ENCODE assay signal across 14 cellular contexts in the genomic region with DNA sequence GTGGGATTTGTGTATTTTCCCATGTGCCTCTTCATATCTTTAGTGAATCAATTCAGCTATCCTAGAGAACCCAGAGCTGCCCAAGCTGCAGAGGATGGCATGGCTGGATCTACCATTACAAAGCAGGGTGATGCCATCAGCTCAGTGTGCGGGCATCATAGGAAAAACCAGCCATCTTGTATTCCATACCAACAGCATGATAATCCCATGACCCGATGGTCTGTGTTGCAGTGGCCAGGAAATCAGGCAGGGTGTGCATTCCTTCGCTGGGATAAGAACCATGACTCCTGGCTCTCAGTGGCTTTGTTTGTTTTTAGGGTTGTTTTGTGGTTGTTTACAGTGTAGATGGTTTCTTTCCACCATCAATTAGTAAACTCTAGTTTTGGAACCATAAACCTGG. TPM values are rescaled to one million over a fixed set of nuclear protein-coding genes. Genes with fewer than 3 reads are reported as not detected.
DNase-seq lines count a peak whose midpoint lies in the region; ATAC-seq, FAIRE-seq and TF ChIP-seq lines count a peak whose summit lies in the region.
"Had no signal": no experiment of that assay in that cellular context is flagged by ENCODE, and none has a peak within 500 bp of the region (broad histone marks: within the 10 kb centered on the region; RNA-seq: fewer than 3 reads in every experiment).

No MANE protein-coding gene starts in this region.

- H3K79me2 ChIP-seq in K562 (ENCODE audit: control insufficient read depth, insufficient read depth, low read length): no peaks in the 10 kb centered on the region

- no peaks in the 10 kb centered on the region for H3K36me3 ChIP-seq in K562 (ENCODE audit: control insufficient read depth, insufficient read depth, low read length)
- no peaks in the 10 kb centered on the region for H3K36me3 ChIP-seq in mucosa of rectum (ENCODE audit: control insufficient read depth in 2 of 2, insufficient read depth in 2 of 2, low read length in 2 of 2)
- no peaks in the 10 kb centered on the region for H3K36me3 ChIP-seq in transverse colon
- H3K36me3 ChIP-seq: BE2C had no signal

- H3K4me3 Mint-ChIP-seq in endothelial cell (ENCODE audit: unreplicated experiment): no peak overlapping the region
- H3K4me3 Mint-ChIP-seq: CD8-positive, alpha-beta memory T cell had no signal

- POLR2A ChIA-PET in K562 (lab: Yijun Ruan, JAX): no interaction called here

- CTCF ChIA-PET in K562 (lab: Yijun Ruan, JAX; ENCODE audit: low intra/inter-chr PET ratio): no interaction called here

- in situ Hi-C loops in K562 (cut with MboI) (no loop called here), transverse colon (cut with MboI; ENCODE audit: low pct_ligation_motif_present in 1 of 4, low pct_unique_long_range_greater_than_20kb in 1 of 4, low sequenced_read_pairs in 3 of 4) (no loop called here)

- no peak for TF ChIP-seq RAD21 in K562 (CRISPR knock-in tag; conservative IDR thresholded peaks at IDR 0.05 in 1 of 2, IDR thresholded peaks at IDR 0.05 in 1 of 2)

- peak overlapping the region; percentile 74; the same call in 1 of the 2 replicates for H2AFZ ChIP-seq in K562 (ENCODE audit: low read depth, low read length)

- FAIRE-seq in K562 (lab: Jason Lieb, UNC): no peak

- no TSS peak for BruUV-seq in K562 (replicated peaks; lab: Mats Ljungman, UMichigan)

- peaks cover 2% of the 10 kb centered on the region for H3K27me3 Mint-ChIP-seq in endothelial cell (ENCODE audit: unreplicated experiment)
- H3K27me3 Mint-ChIP-seq: CD8-positive, alpha-beta memory T cell had no signal

- no peak overlapping the region for H3K4me3 ChIP-seq in K562
- no peak overlapping the region for H3K4me3 ChIP-seq in mucosa of rectum (ENCODE audit: low read length in 2 of 2)
- H3K4me3 ChIP-seq in transverse colon: no peak overlapping the region

- H3K9ac ChIP-seq in K562 (ENCODE audit: insufficient read depth in 1 of 2, low read depth in 2 of 2, low read length in 2 of 2) (no peak overlapping the region), mucosa of rectum (ENCODE audit: low read depth in 1 of 2, low read length in 2 of 2) (no peak overlapping the region)

- TF ChIP-seq CTCF in K562 (IDR thresholded peaks at IDR 0.05 in 2 of 3, conservative IDR thresholded peaks at IDR 0.05 in 1 of 3; ENCODE audit: insufficient read depth in 2 of 3, low read depth in 1 of 3, low read length in 3 of 3): no peak
- TF ChIP-seq CTCF in endothelial cell (IDR thresholded peaks at IDR 0.05; ENCODE audit: unreplicated experiment): no peak
- TF ChIP-seq CTCF in transverse colon (IDR thresholded peaks at IDR 0.05): no peak

- H3K4me1 Mint-ChIP-seq in endothelial cell (ENCODE audit: unreplicated experiment): peaks cover 69% of the 10 kb centered on the region
- H3K4me1 Mint-ChIP-seq: CD8-positive, alpha-beta memory T cell had no signal

- peaks cover 39% of the 10 kb centered on the region for H3K36me3 Mint-ChIP-seq in endothelial cell (ENCODE audit: low read depth, unreplicated experiment)

- H3K4me2 ChIP-seq in K562 (ENCODE audit: insufficient read depth, low read length): no peak overlapping the region

- ATAC-seq in K562: no peak
- no peak for ATAC-seq in HG03095 (IDR thresholded peaks at IDR 0.05; ENCODE audit: unreplicated experiment)
- ATAC-seq: HCT116 had no signal

- intact Hi-C loops in K562 (cut with micrococcal nuclease) (no loop called here), transverse colon (cut with DNase I; ENCODE audit: low total_unique reads) (no loop called here)

- TF ChIP-seq EP300 in K562 (IDR thresholded peaks at IDR 0.05; ENCODE audit: low read length) (no peak), transverse colon (IDR thresholded peaks at IDR 0.05; ENCODE audit: low read depth) (no peak)

- TF ChIP-seq POLR2A in K562 (conservative IDR thresholded peaks at IDR 0.05) (no peak), transverse colon (IDR thresholded peaks at IDR 0.05) (no peak)

- no peaks in the 10 kb centered on the region for H3K9me3 Mint-ChIP-seq in endothelial cell (ENCODE audit: unreplicated experiment)
- H3K9me3 Mint-ChIP-seq: CD8-positive, alpha-beta memory T cell had no signal

- no peaks in the 10 kb centered on the region for H3K27me3 ChIP-seq in K562 (ENCODE audit: control insufficient read depth in 2 of 2, insufficient read depth in 2 of 2, low read length in 2 of 2)
- no peaks in the 10 kb centered on the region for H3K27me3 ChIP-seq in mucosa of rectum (ENCODE audit: control insufficient read depth in 2 of 2, insufficient read depth in 2 of 2, low read length in 2 of 2)
- no peaks in the 10 kb centered on the region for H3K27me3 ChIP-seq in transverse colon
- H3K27me3 ChIP-seq: BE2C had no signal

- H3K9me1 ChIP-seq in K562 (ENCODE audit: control insufficient read depth, insufficient read depth, low read length): no peaks in the 10 kb centered on the region

- H3K27ac ChIP-seq in K562 (ENCODE audit: extremely low read depth, low read depth, low read length) (no peak overlapping the region), mucosa of rectum (ENCODE audit: low read depth in 2 of 2, low read length in 2 of 2) (peak overlapping the region; percentile 9 to 44), transverse colon (peak overlapping the region in 3 of 4 donors; percentile 5 to 7 (median 6))
- H3K27ac ChIP-seq: RWPE1 had no signal

- H3K27ac Mint-ChIP-seq in endothelial cell (ENCODE audit: unreplicated experiment): peak overlapping the region; percentile 38

- peaks cover 0 to 14% of the 10 kb centered on the region in 2 experiments; a peak in 4 of 5 replicates for H3K4me1 ChIP-seq in K562 (replicated peaks in 1 of 2; ENCODE audit: control insufficient read depth in 2 of 2, insufficient read depth in 2 of 2, low read length in 2 of 2)
- no peaks in the 10 kb centered on the region for H3K4me1 ChIP-seq in mucosa of rectum (ENCODE audit: control insufficient read depth in 2 of 2, insufficient read depth in 2 of 2, low read length in 2 of 2)
- peaks cover 0 to 20% (median 0%) of the 10 kb centered on the region in 4 donors for H3K4me1 ChIP-seq in transverse colon

- no peaks in the 10 kb centered on the region for H4K20me1 ChIP-seq in K562 (replicated peaks; ENCODE audit: control insufficient read depth, insufficient read depth, low read length)

- WGBS in K562 (ENCODE audit: insufficient coverage, low coverage, missing lambda C conversion rate): 56% methylated on average over 3 of the region's 3 CpGs
- WGBS in transverse colon (ENCODE audit: low coverage in 1 of 2), 2 donors: 68 to 75% methylated on average over 3 of the region's 3 CpGs

- H3K9me3 ChIP-seq in K562 (replicated peaks; ENCODE audit: control insufficient read depth, insufficient read depth, low read depth, low read length) (no peaks in the 10 kb centered on the region), mucosa of rectum (ENCODE audit: control insufficient read depth in 2 of 2, low read length in 2 of 2) (no peaks in the 10 kb centered on the region), transverse colon (no peaks in the 10 kb centered on the region)
- H3K9me3 ChIP-seq: BE2C had no signal

- no peak for DNase-seq in K562 (ENCODE audit: extremely low read depth in 1 of 4, low spot score in 3 of 4)
- no peak for DNase-seq in endothelial cell (ENCODE audit: low spot score)
- no peak for DNase-seq in transverse colon
- DNase-seq in NCI-H69 (lab: John Stamatoyannopoulos, UW): no peak
- DNase-seq in mesenteric fat pad (ENCODE audit: low spot score): no peak
- DNase-seq: BE2C; CD8-positive, alpha-beta memory T cell; NCI-H1436; NCI-H2081; NCI-H526 had no signal

TF ChIP-seq in K562, 482 proteins besides CTCF, POLR2A, EP300 and RAD21 (continues in another document):
- TF ChIP-seq TCFL5 (CRISPR knock-in tag; conservative IDR thresholded peaks at IDR 0.05) (no peak), MTA1 (IDR thresholded peaks at IDR 0.05; ENCODE audit: borderline replicate concordance) (no peak), ILK (tag; IDR thresholded peaks at IDR 0.05; ENCODE audit: borderline replicate concordance, low read depth) (no peak), CHD2 (IDR thresholded peaks at IDR 0.05; ENCODE audit: low read depth, low read length) (no peak), NFYB (IDR thresholded peaks at IDR 0.05; ENCODE audit: extremely low read depth, insufficient read length) (no peak), SMARCC2 (IDR thresholded peaks at IDR 0.05; ENCODE audit: low read depth) (no peak), FOXM1 (IDR thresholded peaks at IDR 0.05; ENCODE audit: low read depth) (no peak), FOXM1 (CRISPR knock-in tag; IDR thresholded peaks at IDR 0.05; ENCODE audit: low read depth) (no peak)
- TF ChIP-seq, protein P1, sequence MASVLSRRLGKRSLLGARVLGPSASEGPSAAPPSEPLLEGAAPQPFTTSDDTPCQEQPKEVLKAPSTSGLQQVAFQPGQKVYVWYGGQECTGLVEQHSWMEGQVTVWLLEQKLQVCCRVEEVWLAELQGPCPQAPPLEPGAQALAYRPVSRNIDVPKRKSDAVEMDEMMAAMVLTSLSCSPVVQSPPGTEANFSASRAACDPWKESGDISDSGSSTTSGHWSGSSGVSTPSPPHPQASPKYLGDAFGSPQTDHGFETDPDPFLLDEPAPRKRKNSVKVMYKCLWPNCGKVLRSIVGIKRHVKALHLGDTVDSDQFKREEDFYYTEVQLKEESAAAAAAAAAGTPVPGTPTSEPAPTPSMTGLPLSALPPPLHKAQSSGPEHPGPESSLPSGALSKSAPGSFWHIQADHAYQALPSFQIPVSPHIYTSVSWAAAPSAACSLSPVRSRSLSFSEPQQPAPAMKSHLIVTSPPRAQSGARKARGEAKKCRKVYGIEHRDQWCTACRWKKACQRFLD (CRISPR knock-in tag; IDR thresholded peaks at IDR 0.05): no peak

RNA-seq across cellular contexts. Expression of a gene that starts 36.0 kb away (rescaled TPM):
- not detected in 2 replicates for total RNA-seq in K562 (2011; cell fraction: chromatin; rRNA removed; ENCODE audit: low replicate concordance)
- total RNA-seq in K562 (2011; cell fraction: nucleolus; rRNA removed): under 0.01 TPM in 1 of 2 replicates, not detected in the other
- not detected in 2 replicates for total RNA-seq in K562 (2011; cell fraction: nucleoplasm; rRNA removed)
- total RNA-seq in K562 (2014; rRNA removed) (not detected in 2 replicates), K562 (2014; rRNA removed; fragmentation: Illumina TruSeq; extraction: Trizol) (0.11 TPM in 1 of 2 replicates, not detected in the other), K562 (2015; rRNA removed; fragmentation: Illumina TruSeq; extraction: Trizol) (not detected in 2 replicates), K562 (2021) (0.13 and 0.38 TPM in 2 replicates), endothelial cell (ENCODE audit: unreplicated experiment) (114 TPM), transverse colon (10 to 100 TPM in 2 of 4 donors, 1 to 10 TPM in 2; 6.7 to 68.5 (median 9.6) TPM), mesenteric fat pad (63.4 TPM)
- polyA plus RNA-seq in K562 (2011; rRNA removed) (not detected in 2 replicates), K562 (2014; fragmentation: Illumina TruSeq; extraction: Trizol) (0.01 TPM in 1 of 2 replicates, not detected in the other), K562 (2014; fragmentation: Nextera tagmentation; extraction: Ambion mirVana) (under 1 TPM; under 0.01 to 0.01 TPM), K562 (2014; rRNA removed) (not detected in 2 replicates)
- 0.01 TPM in 2 replicates for polyA plus RNA-seq in K562 (2011; cell fraction: cytosol; rRNA removed)
- polyA plus RNA-seq in K562 (2011; cell fraction: nucleus; rRNA removed): not detected in 2 replicates
- polyA plus RNA-seq in K562 (2012): 0.03 and 0.08 TPM in 2 replicates
- 0.03 TPM in 1 of 2 replicates, not detected in the other for polyA minus RNA-seq in K562 (2011; rRNA and poly(A)+ RNA removed)
- not detected in 2 replicates for polyA minus RNA-seq in K562 (2011; cell fraction: cytosol; rRNA and poly(A)+ RNA removed)
- polyA minus RNA-seq in K562 (2011; cell fraction: nucleus; rRNA and poly(A)+ RNA removed): not detected in 2 replicates

Comparison
In these comparisons a context has a peak if more than half of its experiments do, and no peak if none do; other contexts are left out.
1. RNA of a gene that starts 36.0 kb away (total RNA-seq): 114 TPM in endothelial cell (single experiment), 63.4 TPM in mesenteric fat pad (single experiment) and 6.7 to 68.5 TPM in transverse colon; under 0.01 to 0.38 TPM in K562; every median in the first group is over 4 times any median in the second.